8 cellular contexts compared by ENCODE assay signal in genomic region chr14:51652168-51653095, GRCh38. TPM values are rescaled to one million over a fixed set of nuclear protein-coding genes. Genes with fewer than 3 reads are reported as not detected.
DNase-seq lines count a peak whose midpoint lies in the region; ATAC-seq, FAIRE-seq and TF ChIP-seq lines count a peak whose summit lies in the region.

No MANE protein-coding gene starts in this region.

- ATAC-seq in GM18519 (IDR thresholded peaks at IDR 0.05; ENCODE audit: low FRiP score, unreplicated experiment): peak; percentile 28
- ATAC-seq in HG02981 (IDR thresholded peaks at IDR 0.05; ENCODE audit: unreplicated experiment): peak; percentile 20
- peak; percentile 56 for ATAC-seq in left colon

- no peak for FAIRE-seq in bronchial epithelial cell (lab: Jason Lieb, UNC)

- no peaks in the 10 kb centered on the region for H3K27me3 ChIP-seq in bronchial epithelial cell (ENCODE audit: control insufficient read depth, insufficient read depth, low read length)

- H3K27ac ChIP-seq in 22Rv1: peak overlapping the region; percentile 60

- intact Hi-C loops in left colon (cut with DNase I, micrococcal nuclease): loop anchor here in 1 of 2 donors (10.0 kb wide), 1 partner anchor 368 kb away; no protein-coding TSS in a partner anchor

- DNase-seq in RPMI8226 (peak; percentile 2), bronchial epithelial cell (ENCODE audit: low read depth) (no peak), left colon (peak; percentile 43 to 48), NCI-H82 treated with DMSO at 0.1 percent for 48 hours (lab: John Stamatoyannopoulos, UW; ENCODE audit: unreplicated experiment) (no peak)
- peak; percentile 1 to 26 (median 25) for DNase-seq in stimulated activated CD4-positive, alpha-beta T cell treated with anti-CD3 and anti-CD28 coated beads, TNF-alpha, amount 100 ng/mL, for 4 hours (ENCODE audit: low read depth in 3 of 3)

- H3K4me3 ChIP-seq in bronchial epithelial cell (ENCODE audit: low read depth, low read length): peak overlapping the region; percentile 63

- no peaks in the 10 kb centered on the region for H3K36me3 ChIP-seq in bronchial epithelial cell (ENCODE audit: control insufficient read depth, insufficient read depth, low read length)

- TF ChIP-seq CTCF in 22Rv1 (IDR thresholded peaks at IDR 0.05) (peak; percentile 47), bronchial epithelial cell (IDR thresholded peaks at IDR 0.05; ENCODE audit: insufficient read depth, low read length, severe bottlenecking) (no peak)

RNA-seq across cellular contexts. Expression of gene FRMD6, which starts 0.7 kb away (rescaled TPM):
- total RNA-seq in bronchial epithelial cell (136 and 224 TPM in 2 replicates), left colon (10 to 100 TPM in 1 of 2 donors, 1 to 10 TPM in 1; 4.2 to 12.1 TPM)

Comparison
In these comparisons a context has a peak if more than half of its experiments do, and no peak if none do; other contexts are left out.
1. DNase-seq: peak in RPMI8226 (single experiment), left colon (2 of 2) and stimulated activated CD4-positive, alpha-beta T cell treated with anti-CD3 and anti-CD28 coated beads, TNF-alpha, amount 100 ng/mL, for 4 hours (3 of 3); none in bronchial epithelial cell (single experiment) and NCI-H82 treated with DMSO at 0.1 percent for 48 hours (single experiment).
2. RNA of gene FRMD6, which starts 0.7 kb away (total RNA-seq): 136 to 224 TPM in bronchial epithelial cell; 4.2 to 12.1 TPM in left colon; every median in the first group is over 10 times any median in the second.
3. Peak in every context shown above with its lines, with median percentiles within 50 percentile points of each other: ATAC-seq.